Comparison of ENCODE assay signal across 10 cellular contexts in genomic region chr19:3409346-3410064, GRCh38. TPM values are rescaled to one million over a fixed set of nuclear protein-coding genes. Genes with fewer than 3 reads are reported as not detected.
DNase-seq lines count a peak whose midpoint lies in the region; ATAC-seq and TF ChIP-seq lines count a peak whose summit lies in the region.
"Had no signal": no experiment of that assay in that cellular context is flagged by ENCODE, and none has a peak within 500 bp of the region (broad histone marks: within the 10 kb centered on the region; RNA-seq: fewer than 3 reads in every experiment).

No MANE protein-coding gene starts in this region.

- H3K9me3 ChIP-seq in esophagus muscularis mucosa (no peaks in the 10 kb centered on the region), muscle layer of colon (ENCODE audit: low read length) (no peaks in the 10 kb centered on the region), transverse colon (no peaks in the 10 kb centered on the region)

- H3K4me1 ChIP-seq in esophagus muscularis mucosa = peaks cover 50 to 99% (median 97%) of the 10 kb centered on the region in 4 donors
- H3K4me1 ChIP-seq in muscle layer of colon (ENCODE audit: insufficient read depth, low read length) = peaks cover 48% of the 10 kb centered on the region
- H3K4me1 ChIP-seq in transverse colon = peaks cover 0 to 54% (median 19%) of the 10 kb centered on the region in 4 donors

- H3K36me3 ChIP-seq in esophagus muscularis mucosa (peaks cover 0 to 16% (median 9%) of the 10 kb centered on the region in 4 donors), muscle layer of colon (ENCODE audit: insufficient read depth, low read length) (peaks cover 3% of the 10 kb centered on the region), transverse colon (no peaks in the 10 kb centered on the region)

- peak overlapping the region; percentile 50 to 62 (median 52) for H3K4me3 ChIP-seq in esophagus muscularis mucosa
- peak overlapping the region; percentile 0 to 52 for H3K4me3 ChIP-seq in muscle layer of colon (ENCODE audit: low read depth in 1 of 2, low read length in 2 of 2)
- H3K4me3 ChIP-seq in transverse colon = peak overlapping the region in 1 of 4 donors; percentile 17

- no peak for ATAC-seq in GM19324 (IDR thresholded peaks at IDR 0.05; ENCODE audit: low FRiP score, unreplicated experiment)

- WGBS in esophagus muscularis mucosa = 24% methylated on average over 23 of the region's 30 CpGs
- WGBS in transverse colon (ENCODE audit: low coverage in 1 of 2), 2 donors = 66% methylated on average over 30 of the region's 30 CpGs; no CpG with 5 or more reads in 1 of the 2 donors

- in situ Hi-C loops in transverse colon (cut with MboI; ENCODE audit: low pct_ligation_motif_present in 1 of 4, low pct_unique_long_range_greater_than_20kb in 1 of 4, low sequenced_read_pairs in 3 of 4) = no loop called here

- peak; percentile 85 for TF ChIP-seq POLR2A in esophagus muscularis mucosa (IDR thresholded peaks at IDR 0.05; ENCODE audit: low read depth)
- TF ChIP-seq POLR2A in transverse colon (IDR thresholded peaks at IDR 0.05) = peak; percentile 27

- H3K9ac ChIP-seq in muscle layer of colon (ENCODE audit: low read length) = peak overlapping the region; percentile 76

- peak; percentile 100 for TF ChIP-seq EP300 in esophagus muscularis mucosa (IDR thresholded peaks at IDR 0.05)
- peak; percentile 100 for TF ChIP-seq EP300 in transverse colon (IDR thresholded peaks at IDR 0.05; ENCODE audit: low read depth)

- no peak for TF ChIP-seq CTCF in esophagus muscularis mucosa (IDR thresholded peaks at IDR 0.05)
- TF ChIP-seq CTCF in transverse colon (IDR thresholded peaks at IDR 0.05) = no peak

- intact Hi-C loops in esophagus muscularis mucosa (cut with DNase I) = loop anchor here (10.0 kb wide), 1 partner anchor 75 kb away; no protein-coding TSS in a partner anchor
- intact Hi-C loops in transverse colon (cut with DNase I; ENCODE audit: low total_unique reads) = loop anchor here (2.0 kb wide), 1 partner anchor 19 kb away; no protein-coding TSS in a partner anchor
- intact Hi-C loops in posterior cingulate gyrus (cut with DNase I) = no loop called here

- peak overlapping the region; percentile 95 to 100 (median 99) for H3K27ac ChIP-seq in esophagus muscularis mucosa (replicated peaks in 1 of 4)
- peak overlapping the region; percentile 96 for H3K27ac ChIP-seq in muscle layer of colon (ENCODE audit: low read depth, low read length)
- peak overlapping the region; percentile 96 to 100 (median 98) for H3K27ac ChIP-seq in transverse colon

- DNase-seq in NCI-H1092 treated with DMSO at 0.1 percent for 48 hours (lab: John Stamatoyannopoulos, UW) (peak; percentile 13), NCI-H1092 (lab: John Stamatoyannopoulos, UW) (no peak), esophagus muscularis mucosa (ENCODE audit: extremely low spot score) (peak; percentile 96), transverse colon (peak; percentile 60), posterior cingulate gyrus (no peak), inferior parietal cortex (ENCODE audit: extremely low spot score) (no peak)
- DNase-seq: cortex of kidney, hippocampal formation had no signal

- H3K27me3 ChIP-seq in esophagus muscularis mucosa (no peaks in the 10 kb centered on the region), muscle layer of colon (ENCODE audit: control insufficient read depth in 1 of 2, insufficient read depth in 2 of 2, low read length in 2 of 2) (no peaks in the 10 kb centered on the region), transverse colon (no peaks in the 10 kb centered on the region)

RNA-seq across cellular contexts. Expression of gene NFIC, which starts 43.1 kb away (rescaled TPM):
- total RNA-seq in esophagus muscularis mucosa = 100 to 1,000 TPM; 165 to 297 (median 211) TPM
- total RNA-seq in transverse colon = 100 to 1,000 TPM in 1 of 4 donors, 10 to 100 TPM in 3; 39.9 to 145 (median 68.1) TPM

Comparison
In these comparisons a context has a peak if more than half of its experiments do, and no peak if none do; other contexts are left out.
1. DNase-seq: peak in NCI-H1092 treated with DMSO at 0.1 percent for 48 hours (single experiment), esophagus muscularis mucosa (single experiment) and transverse colon (single experiment); none in NCI-H1092 (single experiment), posterior cingulate gyrus (0 of 10) and inferior parietal cortex (single experiment).
2. Peak in every context shown above with its lines, with median percentiles within 50 percentile points of each other: H3K27ac ChIP-seq.